ENCODE assay signal across 33 cellular contexts in the genomic region with DNA sequence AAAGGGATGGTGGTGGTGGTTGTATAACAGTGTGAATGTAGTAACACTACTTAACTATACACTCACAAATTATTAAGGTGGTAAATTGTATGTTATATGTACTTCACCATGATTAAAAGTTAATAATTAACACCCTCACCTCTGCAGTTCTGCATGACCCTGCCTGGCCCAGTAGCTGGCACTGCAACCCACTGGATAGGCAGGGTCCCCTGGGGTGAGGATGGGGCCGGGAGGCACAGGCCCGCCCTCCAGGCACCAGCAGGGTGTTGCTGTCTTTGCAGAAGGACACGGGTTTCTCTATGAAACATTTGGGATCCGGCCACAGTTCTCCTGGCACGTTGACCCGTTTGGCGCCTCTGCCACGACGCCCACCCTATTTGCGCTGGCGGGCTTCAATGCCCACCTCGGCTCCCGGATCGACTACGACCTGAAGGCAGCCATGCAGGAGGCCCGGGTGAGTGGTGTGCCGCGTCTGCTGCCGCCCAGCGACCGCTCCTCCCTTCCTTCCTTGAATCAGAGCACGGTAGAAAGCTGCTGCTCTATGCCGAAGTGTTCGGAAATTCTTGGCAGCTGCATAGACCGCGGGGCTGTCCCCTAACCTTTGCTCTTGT.
"Had no signal": no experiment of that assay in that cellular context is flagged by ENCODE, and none has a peak within 500 bp of the region (broad histone marks: within the 10 kb centered on the region; RNA-seq: fewer than 3 reads in every experiment).

No MANE protein-coding gene starts in this region.

- ATAC-seq: activated CD8-positive, alpha-beta memory T cell treated with anti-CD3 and anti-CD28 coated beads, Interleukin-2, amount 10 ng/mL, durations not matched to agents 7 days and 5 days; Panc1; Right ventricle myocardium inferior; T-cell had no signal

- H3K27me3 Mint-ChIP-seq: activated B cell treated with CpG ODN at 0.5 μM for 24 hours; activated CD4-positive, alpha-beta T cell treated with anti-CD3 and anti-CD28 coated beads, Interleukin-2, amount 10 ng/mL, durations not matched to agents 24 days and 14 days; activated CD8-positive, alpha-beta memory T cell treated with anti-CD3 and anti-CD28 coated beads, Interleukin-2, amount 10 ng/mL, durations not matched to agents 7 days and 5 days; activated naive CD4-positive, alpha-beta T cell treated with anti-CD3 and anti-CD28 coated beads, Interleukin-2, amount 50 U/mL, for 24 hours; activated T-cell treated with anti-CD3 and anti-CD28 coated beads, Interleukin-2, amount 50 U/mL, for 24 hours; brain; central memory CD8-positive, alpha-beta T cell; T-cell had no signal

- H3K4me3 ChIP-seq: MG63, SK-N-MC had no signal

- DNase-seq: activated B cell treated with CpG ODN at 0.5 μM for 24 hours; activated CD4-positive, alpha-beta T cell treated with anti-CD3 and anti-CD28 coated beads for 1 hour; activated CD4-positive, alpha-beta T cell treated with anti-CD3 and anti-CD28 coated beads, Interleukin-2, amount 10 ng/mL, durations not matched to agents 24 days and 14 days; activated CD4-positive, alpha-beta T cell treated with anti-CD3 and anti-CD28 coated beads, Interleukin-2, amount 50 U/mL, for 48 hours; activated CD8-positive, alpha-beta memory T cell treated with anti-CD3 and anti-CD28 coated beads, Interleukin-2, amount 10 ng/mL, durations not matched to agents 7 days and 5 days; activated effector memory CD4-positive, alpha-beta T cell treated with Interleukin-2 at 50 U/mL for 16 hours; activated naive CD4-positive, alpha-beta T cell; activated T-cell treated with anti-CD3 and anti-CD28 coated beads, Interleukin-2, amount 50 U/mL, for 24 hours; amniotic stem cell; MG63; MV-4-11; NCI-H1105; NCI-H1436; NCI-H187; NCI-H2081; NCI-H2227 treated with DMSO at 0.1 percent for 48 hours; NCI-H446 treated with DMSO at 0.1 percent for 48 hours; NCI-H524 treated with DMSO at 0.1 percent for 48 hours; NCI-H82; OCI-M1; RPMI8226; T-cell; T-helper 2 cell; T1000 had no signal

- H3K27me3 ChIP-seq: MG63 had no signal

- H3K36me3 ChIP-seq: MG63 had no signal

- H3K27ac ChIP-seq: SK-N-MC had no signal

- H3K9me3 Mint-ChIP-seq: activated CD4-positive, alpha-beta T cell treated with anti-CD3 and anti-CD28 coated beads, Interleukin-2, amount 10 ng/mL, durations not matched to agents 24 days and 14 days; activated naive CD4-positive, alpha-beta T cell treated with anti-CD3 and anti-CD28 coated beads, Interleukin-2, amount 50 U/mL, for 24 hours; central memory CD8-positive, alpha-beta T cell; T-cell had no signal

- H3K9me3 ChIP-seq: MG63 had no signal

- H3K27ac Mint-ChIP-seq: activated B cell treated with CpG ODN at 0.5 μM for 24 hours; activated CD4-positive, alpha-beta T cell treated with anti-CD3 and anti-CD28 coated beads, Interleukin-2, amount 10 ng/mL, durations not matched to agents 24 days and 14 days; activated CD8-positive, alpha-beta memory T cell treated with anti-CD3 and anti-CD28 coated beads, Interleukin-2, amount 10 ng/mL, durations not matched to agents 7 days and 5 days; activated naive CD4-positive, alpha-beta T cell treated with anti-CD3 and anti-CD28 coated beads, Interleukin-2, amount 50 U/mL, for 24 hours; activated T-cell treated with anti-CD3 and anti-CD28 coated beads, Interleukin-2, amount 50 U/mL, for 24 hours; activated T-helper 1 cell treated with anti-CD3 and anti-CD28 coated beads, Interleukin-12 subunit alpha, Interleukin-12 subunit beta, Interleukin-2, Interleukin-4 antibody, amounts not matched to agents 30 ng/mL and 10 ng/mL and 1 ng/mL, durations not matched to agents 14 hours and 24 hours and 36 hours; brain; T-cell had no signal

- H3K4me3 Mint-ChIP-seq: activated B cell treated with CpG ODN at 0.5 μM for 24 hours; activated CD4-positive, alpha-beta T cell treated with anti-CD3 and anti-CD28 coated beads, Interleukin-2, amount 10 ng/mL, durations not matched to agents 24 days and 14 days; activated CD8-positive, alpha-beta memory T cell treated with anti-CD3 and anti-CD28 coated beads, Interleukin-2, amount 10 ng/mL, durations not matched to agents 7 days and 5 days; activated naive CD4-positive, alpha-beta T cell treated with anti-CD3 and anti-CD28 coated beads, Interleukin-2, amount 50 U/mL, for 24 hours; activated T-cell treated with anti-CD3 and anti-CD28 coated beads, Interleukin-2, amount 50 U/mL, for 24 hours; activated T-helper 1 cell treated with anti-CD3 and anti-CD28 coated beads, Interleukin-12 subunit alpha, Interleukin-12 subunit beta, Interleukin-2, Interleukin-4 antibody, amounts not matched to agents 30 ng/mL and 10 ng/mL and 1 ng/mL, durations not matched to agents 14 hours and 24 hours and 36 hours; brain; central memory CD8-positive, alpha-beta T cell; T-cell had no signal

- H3K4me1 Mint-ChIP-seq: activated CD4-positive, alpha-beta T cell treated with anti-CD3 and anti-CD28 coated beads, Interleukin-2, amount 10 ng/mL, durations not matched to agents 24 days and 14 days; activated CD8-positive, alpha-beta memory T cell treated with anti-CD3 and anti-CD28 coated beads, Interleukin-2, amount 10 ng/mL, durations not matched to agents 7 days and 5 days; activated naive CD4-positive, alpha-beta T cell treated with anti-CD3 and anti-CD28 coated beads, Interleukin-2, amount 50 U/mL, for 24 hours; brain; central memory CD8-positive, alpha-beta T cell; T-cell had no signal

- FAIRE-seq: astrocyte, TTC549 had no signal
